Comparison of ENCODE assay signal across 2 cellular contexts in genomic region chr17:63082952-63083351, GRCh38.
TF ChIP-seq lines count a peak whose summit lies in the region.

No MANE protein-coding gene starts in this region.

TF ChIP-seq in HEK293, 187 proteins besides CTCF, POLR2A, EP300 and RAD21 (continued from another document):
- peak; percentile 28; the same call in 1 of the 2 replicates for TF ChIP-seq ZBTB10 (tag by site-specific recombination; IDR thresholded peaks at IDR 0.05)
- TF ChIP-seq ZNF24 (tag by site-specific recombination; IDR thresholded peaks at IDR 0.05) = peak; percentile 51; the same call in 1 of the 2 replicates

TF ChIP-seq in SK-N-SH, 30 proteins besides CTCF, POLR2A, EP300 and RAD21 (continued from another document):
- TF ChIP-seq USF2 (IDR thresholded peaks at IDR 0.05; ENCODE audit: borderline replicate concordance, low read depth, low read length) = no peak
- no peak for TF ChIP-seq POLR2AphosphoS5 (IDR thresholded peaks at IDR 0.05; ENCODE audit: low read depth, low read length)
- no peak for TF ChIP-seq CHD2 (IDR thresholded peaks at IDR 0.05; ENCODE audit: low read length, partially characterized antibody)
- TF ChIP-seq GATA2 (CRISPR knock-in tag; IDR thresholded peaks at IDR 0.05) = no peak
- no peak for TF ChIP-seq TEAD4 (IDR thresholded peaks at IDR 0.05; ENCODE audit: borderline replicate concordance, insufficient read depth)
- TF ChIP-seq MEF2A (IDR thresholded peaks at IDR 0.05; ENCODE audit: borderline replicate concordance, low read depth) = no peak
- no peak for TF ChIP-seq REST (IDR thresholded peaks at IDR 0.05; ENCODE audit: low read depth, low read length)
- TF ChIP-seq PBX3 (IDR thresholded peaks at IDR 0.05) = peak; percentile 72
- no peak for TF ChIP-seq RCOR1 (IDR thresholded peaks at IDR 0.05; ENCODE audit: low read length)
- TF ChIP-seq FOXJ3 (CRISPR knock-in tag; IDR thresholded peaks at IDR 0.05) = no peak
